8 cellular contexts compared by ENCODE assay signal in genomic region chr1:91697322-91698260, GRCh38.
DNase-seq lines count a peak whose midpoint lies in the region; ATAC-seq and TF ChIP-seq lines count a peak whose summit lies in the region.

No MANE protein-coding gene starts in this region.

- TF ChIP-seq POLR2A in stomach (IDR thresholded peaks at IDR 0.05), result no peak

- TF ChIP-seq CTCF in stomach (IDR thresholded peaks at IDR 0.05) (no peak), MM.1S (IDR thresholded peaks at IDR 0.05; ENCODE audit: low read length) (no peak)

- H3K4me1 ChIP-seq in CD4-positive, alpha-beta memory T cell (ENCODE audit: insufficient read depth, low read length), result peaks cover 23% of the 10 kb centered on the region
- peaks cover 7 to 49% (median 24%) of the 10 kb centered on the region in 4 donors for H3K4me1 ChIP-seq in stomach
- H3K4me1 ChIP-seq in MM.1S (ENCODE audit: low read length), result no peaks in the 10 kb centered on the region

- no peaks in the 10 kb centered on the region for H3K79me2 ChIP-seq in MM.1S (ENCODE audit: low read length)

- no peaks in the 10 kb centered on the region for H3K27me3 Mint-ChIP-seq in CD4-positive, alpha-beta memory T cell

- no peak overlapping the region for H3K4me2 ChIP-seq in MM.1S (ENCODE audit: low read depth, low read length)

- H3K9ac ChIP-seq in MM.1S (ENCODE audit: low read length), result no peak overlapping the region

- 21 to 34% (median 29%) methylated on average over 5 of the region's 5 CpGs for WGBS in stomach, 5 donors

- no peak overlapping the region for H3K4me3 ChIP-seq in CD4-positive, alpha-beta memory T cell (ENCODE audit: low read length in 2 of 2)
- no peak overlapping the region for H3K4me3 ChIP-seq in stomach
- no peak overlapping the region for H3K4me3 ChIP-seq in MM.1S (ENCODE audit: low read length)

- H3K27me3 ChIP-seq in CD4-positive, alpha-beta memory T cell (ENCODE audit: insufficient read depth, low read length), result no peaks in the 10 kb centered on the region
- H3K27me3 ChIP-seq in stomach (no peaks in the 10 kb centered on the region), MM.1S (replicated peaks; ENCODE audit: insufficient read depth, low read length) (no peaks in the 10 kb centered on the region)

- peak overlapping the region in 7 of 8 donors; percentile 11 to 77 (median 39) for H3K4me3 Mint-ChIP-seq in CD4-positive, alpha-beta memory T cell

- no peaks in the 10 kb centered on the region for H3F3A ChIP-seq in MM.1S (ENCODE audit: insufficient read depth, low read length)

- H3K36me3 ChIP-seq in CD4-positive, alpha-beta memory T cell (ENCODE audit: insufficient read depth, low read length), result peaks cover 8% of the 10 kb centered on the region
- peaks cover 0 to 18% (median 7%) of the 10 kb centered on the region in 4 donors for H3K36me3 ChIP-seq in stomach
- no peaks in the 10 kb centered on the region for H3K36me3 ChIP-seq in MM.1S (replicated peaks; ENCODE audit: insufficient read depth, low read length)

- TF ChIP-seq EP300 in stomach (IDR thresholded peaks at IDR 0.05), result no peak

- intact Hi-C loops in CD4-positive, alpha-beta memory T cell (cut with micrococcal nuclease), result loop anchor here (5.0 to 10.0 kb wide), 3 partner anchors 153 to 185 kb away; no protein-coding TSS in a partner anchor
- intact Hi-C loops in stomach (cut with DNase I; ENCODE audit: low total_unique reads), result no loop called here

- H3K27ac Mint-ChIP-seq in CD4-positive, alpha-beta memory T cell, result peak overlapping the region; percentile 74 to 91 (median 79)

- H3K9me3 Mint-ChIP-seq in CD4-positive, alpha-beta memory T cell, result peaks cover 0 to 2% (median 0%) of the 10 kb centered on the region in 8 donors

- CTCF ChIA-PET in CD4-positive, alpha-beta memory T cell (lab: Charles Lee; ENCODE audit: partially characterized antibody), result interaction anchor here (1.3 kb wide), 1 partner anchor 184 kb away, joined by 3 read pairs; no protein-coding TSS in a partner anchor

- peaks cover 52 to 62% of the 10 kb centered on the region in 2 donors for H3K36me3 Mint-ChIP-seq in CD4-positive, alpha-beta memory T cell

- ATAC-seq in GM21526 (IDR thresholded peaks at IDR 0.05; ENCODE audit: low FRiP score, unreplicated experiment), result peak; percentile 77
- no peak for ATAC-seq in HG03025 (IDR thresholded peaks at IDR 0.05; ENCODE audit: low FRiP score, unreplicated experiment)

- no peak overlapping the region for H3K27ac ChIP-seq in CD4-positive, alpha-beta memory T cell (ENCODE audit: low read depth, low read length)
- peak overlapping the region in 3 of 5 donors; percentile 31 to 49 (median 34) for H3K27ac ChIP-seq in stomach
- no peak overlapping the region for H3K27ac ChIP-seq in MM.1S (ENCODE audit: low read length)

- peak; percentile 56 to 75 (median 58) for DNase-seq in CD4-positive, alpha-beta memory T cell
- DNase-seq in OCI-M1 (lab: John Stamatoyannopoulos, UW) (peak; percentile 91), dedifferentiated amniotic fluid mesenchymal stem cell (ENCODE audit: extremely low spot score) (peak; percentile 42), stomach (no peak), MM.1S (no peak), iPS-NIHi7 (ENCODE audit: extremely low spot score) (no peak)

- H2AFZ ChIP-seq in MM.1S (ENCODE audit: low read length), result no peak overlapping the region

- peaks cover 25 to 47% (median 39%) of the 10 kb centered on the region in 4 donors for H3K4me1 Mint-ChIP-seq in CD4-positive, alpha-beta memory T cell

- POLR2A ChIA-PET in CD4-positive, alpha-beta memory T cell (lab: Charles Lee; ENCODE audit: partially characterized antibody), result interaction anchor here (0.6 to 2.1 kb wide), 2 partner anchors 13 to 93 kb away, joined by 3 to 5 read pairs; no protein-coding TSS in a partner anchor

- H3K9me3 ChIP-seq in CD4-positive, alpha-beta memory T cell (ENCODE audit: control insufficient read depth in 1 of 2, low read length in 2 of 2), result no peaks in the 10 kb centered on the region
- no peaks in the 10 kb centered on the region for H3K9me3 ChIP-seq in stomach
- no peaks in the 10 kb centered on the region for H3K9me3 ChIP-seq in MM.1S (replicated peaks; ENCODE audit: insufficient read depth, low read length)

- H4K20me1 ChIP-seq in MM.1S (ENCODE audit: insufficient read depth, low read length), result no peaks in the 10 kb centered on the region

- H3K9me2 ChIP-seq in MM.1S (replicated peaks; ENCODE audit: insufficient read depth, low read length), result no peaks in the 10 kb centered on the region

Comparison
In these comparisons a context has a peak if more than half of its experiments do, and no peak if none do; other contexts are left out.
1. DNase-seq: peak in CD4-positive, alpha-beta memory T cell (5 of 5), OCI-M1 (single experiment) and dedifferentiated amniotic fluid mesenchymal stem cell (single experiment); none in stomach (single experiment), MM.1S (single experiment) and iPS-NIHi7 (single experiment).
2. H3K27ac ChIP-seq: peak in stomach (3 of 5); none in CD4-positive, alpha-beta memory T cell (single experiment) and MM.1S (single experiment).